In genomic region chr1:232950197-232950918, GRCh38 we compare ENCODE assay signal across 8 cellular contexts. TPM values are rescaled to one million over a fixed set of nuclear protein-coding genes. Genes with fewer than 3 reads are reported as not detected.
DNase-seq lines count a peak whose midpoint lies in the region; ATAC-seq and TF ChIP-seq lines count a peak whose summit lies in the region.

TSS of gene NTPCR (plus strand) at chr1:232950611. CDS start at chr1:232950711, 100 bp downstream.

- no peaks in the 10 kb centered on the region for H3K27me3 ChIP-seq in thymus (ENCODE audit: control insufficient read depth, insufficient read depth)

- H3K27me3 Mint-ChIP-seq in activated naive CD8-positive, alpha-beta T cell: no peaks in the 10 kb centered on the region
- H3K27me3 Mint-ChIP-seq in glutamatergic neuron (ENCODE audit: unreplicated experiment): peaks cover 1% of the 10 kb centered on the region
- H3K27me3 Mint-ChIP-seq in osteocyte (ENCODE audit: unreplicated experiment): no peaks in the 10 kb centered on the region

- ATAC-seq in HG02588 (IDR thresholded peaks at IDR 0.05; ENCODE audit: unreplicated experiment): peak; percentile 88

- H3K9me3 Mint-ChIP-seq in activated naive CD8-positive, alpha-beta T cell (ENCODE audit: low read depth): no peaks in the 10 kb centered on the region
- H3K9me3 Mint-ChIP-seq in glutamatergic neuron (ENCODE audit: unreplicated experiment): peaks cover 3% of the 10 kb centered on the region
- H3K9me3 Mint-ChIP-seq in osteocyte (ENCODE audit: unreplicated experiment): peaks cover 3% of the 10 kb centered on the region

- H3K9me3 ChIP-seq in thymus (ENCODE audit: control insufficient read depth): no peaks in the 10 kb centered on the region

- peaks cover 42% of the 10 kb centered on the region for H3K4me1 Mint-ChIP-seq in activated naive CD8-positive, alpha-beta T cell (ENCODE audit: low read depth)
- H3K4me1 Mint-ChIP-seq in glutamatergic neuron (ENCODE audit: low read depth, unreplicated experiment) (peaks cover 17% of the 10 kb centered on the region), osteocyte (ENCODE audit: unreplicated experiment) (peaks cover 30% of the 10 kb centered on the region)

- peak within 1 kb of the TSS; percentile 92 for H3K4me3 ChIP-seq in GM08714 (ENCODE audit: low read length)
- peak within 1 kb of the TSS; percentile 83 for H3K4me3 ChIP-seq in thymus (ENCODE audit: low read length)

- H3K27ac ChIP-seq in thymus (ENCODE audit: low read depth): peak within 1 kb of the TSS; percentile 86

- TF ChIP-seq CTCF in glutamatergic neuron (IDR thresholded peaks at IDR 0.05; ENCODE audit: partially characterized antibody, unreplicated experiment) (no peak), osteocyte (IDR thresholded peaks at IDR 0.05) (peak; percentile 32)

- no peaks in the 10 kb centered on the region for H3K36me3 ChIP-seq in thymus (ENCODE audit: control insufficient read depth, insufficient read depth)

- peak; percentile 97 for DNase-seq in NCI-H1092 (lab: John Stamatoyannopoulos, UW)
- peak; percentile 96 for DNase-seq in SKM-1 treated with dmso at 0.1 percent for 144 hours (lab: John Stamatoyannopoulos, UW; ENCODE audit: unreplicated experiment)
- DNase-seq in glutamatergic neuron: peak; percentile 99
- DNase-seq in osteocyte (ENCODE audit: extremely low spot score, unreplicated experiment): peak; percentile 99

- peaks cover 8% of the 10 kb centered on the region for H3K36me3 Mint-ChIP-seq in activated naive CD8-positive, alpha-beta T cell
- no peaks in the 10 kb centered on the region for H3K36me3 Mint-ChIP-seq in glutamatergic neuron (ENCODE audit: unreplicated experiment)
- H3K36me3 Mint-ChIP-seq in osteocyte (ENCODE audit: unreplicated experiment): peaks cover under 1% of the 10 kb centered on the region

- H3K4me1 ChIP-seq in thymus (ENCODE audit: control insufficient read depth, insufficient read depth, low read length): no peaks in the 10 kb centered on the region

- WGBS in thymus: under 1% methylated on average over 47 of the region's 47 CpGs

- H3K4me3 Mint-ChIP-seq in activated naive CD8-positive, alpha-beta T cell: peak within 1 kb of the TSS; percentile 97
- H3K4me3 Mint-ChIP-seq in glutamatergic neuron (ENCODE audit: unreplicated experiment): peak within 1 kb of the TSS; percentile 96
- H3K4me3 Mint-ChIP-seq in osteocyte (ENCODE audit: unreplicated experiment): peak within 1 kb of the TSS; percentile 94

- peak within 1 kb of the TSS; percentile 95 for H3K27ac Mint-ChIP-seq in activated naive CD8-positive, alpha-beta T cell
- peak within 1 kb of the TSS; percentile 60 for H3K27ac Mint-ChIP-seq in glutamatergic neuron (ENCODE audit: unreplicated experiment)
- H3K27ac Mint-ChIP-seq in osteocyte (ENCODE audit: unreplicated experiment): peak within 1 kb of the TSS; percentile 89

RNA-seq across cellular contexts. Expression of gene NTPCR, which starts in this region (rescaled TPM):
- total RNA-seq in glutamatergic neuron (ENCODE audit: unreplicated experiment): 40.7 TPM
- total RNA-seq in osteocyte: 28.3 and 29.6 TPM in 2 replicates
- 50.8 TPM for polyA plus RNA-seq in thymus

Comparison
In these comparisons a context has a peak if more than half of its experiments do, and no peak if none do; other contexts are left out.
1. Peak in every context shown above with its lines: DNase-seq, ATAC-seq, H3K4me3 ChIP-seq and H3K27ac ChIP-seq.